12 cellular contexts compared by ENCODE assay signal in genomic region chr4:173507471-173508385, GRCh38. TPM values are rescaled to one million over a fixed set of nuclear protein-coding genes. Genes with fewer than 3 reads are reported as not detected.
DNase-seq lines count a peak whose midpoint lies in the region; ATAC-seq, FAIRE-seq and TF ChIP-seq lines count a peak whose summit lies in the region.
"Had no signal": no experiment of that assay in that cellular context is flagged by ENCODE, and none has a peak within 500 bp of the region (broad histone marks: within the 10 kb centered on the region; RNA-seq: fewer than 3 reads in every experiment).

No MANE protein-coding gene starts in this region.

- TF ChIP-seq CTCF in endothelial cell of umbilical vein (IDR thresholded peaks at IDR 0.05; ENCODE audit: extremely low read depth in 1 of 2, insufficient read depth in 1 of 2, low read depth in 1 of 2, low read length in 2 of 2) (no peak), nephron (IDR thresholded peaks at IDR 0.05; ENCODE audit: unreplicated experiment in 3 of 3) (no peak), PC-3 (conservative IDR thresholded peaks at IDR 0.05; ENCODE audit: low read depth, low read length) (no peak), Calu3 (IDR thresholded peaks at IDR 0.05; ENCODE audit: unreplicated experiment) (no peak)

- H3K9me2 ChIP-seq in Karpas-422 (replicated peaks; ENCODE audit: insufficient read depth, low read length): no peaks in the 10 kb centered on the region
- H3K9me2 ChIP-seq in PC-3 (replicated peaks; ENCODE audit: low read length): no peaks in the 10 kb centered on the region

- H3K9me1 ChIP-seq in endothelial cell of umbilical vein (replicated peaks; ENCODE audit: control insufficient read depth, extremely low read depth, insufficient read depth, low read length): no peaks in the 10 kb centered on the region

- H3K9me3 ChIP-seq in CD8-positive, alpha-beta memory T cell (ENCODE audit: low read length): no peaks in the 10 kb centered on the region
- H3K9me3 ChIP-seq in Karpas-422 (ENCODE audit: low read length): no peaks in the 10 kb centered on the region
- H3K9me3 ChIP-seq in endothelial cell of umbilical vein (replicated peaks; ENCODE audit: control insufficient read depth, insufficient read depth, low read length): no peaks in the 10 kb centered on the region
- no peaks in the 10 kb centered on the region for H3K9me3 ChIP-seq in PC-3 (ENCODE audit: low read length)
- H3K9me3 ChIP-seq: testis had no signal

- no peaks in the 10 kb centered on the region for H3K79me2 ChIP-seq in Karpas-422 (ENCODE audit: low read length)
- no peaks in the 10 kb centered on the region for H3K79me2 ChIP-seq in endothelial cell of umbilical vein (ENCODE audit: control insufficient read depth, insufficient read depth, low read length)
- no peaks in the 10 kb centered on the region for H3K79me2 ChIP-seq in PC-3 (ENCODE audit: low read length)

- no peaks in the 10 kb centered on the region for H3K36me3 ChIP-seq in CD8-positive, alpha-beta memory T cell (ENCODE audit: insufficient read depth, low read length)
- H3K36me3 ChIP-seq in Karpas-422 (ENCODE audit: insufficient read depth, low read length) (no peaks in the 10 kb centered on the region), endothelial cell of umbilical vein (ENCODE audit: control insufficient read depth in 2 of 2, extremely low read depth in 1 of 2, insufficient read depth in 2 of 2, low read length in 2 of 2) (no peaks in the 10 kb centered on the region), PC-3 (ENCODE audit: low read depth, low read length) (no peaks in the 10 kb centered on the region)

- H3K27ac Mint-ChIP-seq in CD8-positive, alpha-beta memory T cell: peak overlapping the region in 1 of 8 donors; percentile 43
- no peak overlapping the region for H3K27ac Mint-ChIP-seq in nephron
- H3K27ac Mint-ChIP-seq in Calu3 (ENCODE audit: unreplicated experiment): no peak overlapping the region

- CTCF ChIA-PET in CD8-positive, alpha-beta memory T cell (lab: Charles Lee): no interaction called here
- CTCF ChIA-PET in endothelial cell of umbilical vein (lab: Charles Lee): interaction anchor here (3.5 kb wide), 1 partner anchor 13 kb away, joined by 19 read pairs; no protein-coding TSS in a partner anchor
- CTCF ChIA-PET in PC-3 (lab: Charles Lee): no interaction called here
- CTCF ChIA-PET in Calu3 (lab: Charles Lee): no interaction called here

- no peaks in the 10 kb centered on the region for H3K36me3 Mint-ChIP-seq in CD8-positive, alpha-beta memory T cell
- no peaks in the 10 kb centered on the region for H3K36me3 Mint-ChIP-seq in nephron (ENCODE audit: low read depth)
- H3K36me3 Mint-ChIP-seq in Calu3 (ENCODE audit: insufficient read depth, unreplicated experiment): no peaks in the 10 kb centered on the region

- dilution Hi-C loops in endothelial cell of umbilical vein (cut with MboI; ENCODE audit: extremely low pct_ligation_motif_present, low sequenced_read_pairs): no loop called here

- H3K4me3 ChIP-seq in CD8-positive, alpha-beta memory T cell (ENCODE audit: low read length): no peak overlapping the region
- H3K4me3 ChIP-seq in Karpas-422 (ENCODE audit: low read length): peak overlapping the region; percentile 71; the same call in 1 of the 2 replicates
- H3K4me3 ChIP-seq in endothelial cell of umbilical vein (replicated peaks in 1 of 3; ENCODE audit: insufficient read depth in 1 of 3, low read depth in 1 of 3, low read length in 3 of 3): no peak overlapping the region
- H3K4me3 ChIP-seq in PC-3 (ENCODE audit: low read length): no peak overlapping the region

- H3K4me2 ChIP-seq in Karpas-422 (ENCODE audit: low read depth, low read length, poor library complexity, severe bottlenecking) (peak overlapping the region; percentile 85), endothelial cell of umbilical vein (ENCODE audit: insufficient read depth, low read length) (no peak overlapping the region), PC-3 (ENCODE audit: low read length) (no peak overlapping the region)

- H3K9me3 Mint-ChIP-seq in CD8-positive, alpha-beta memory T cell: peaks cover 0 to 11% (median 5%) of the 10 kb centered on the region in 5 donors
- H3K9me3 Mint-ChIP-seq in nephron: peaks cover 17% of the 10 kb centered on the region
- no peaks in the 10 kb centered on the region for H3K9me3 Mint-ChIP-seq in Calu3 (ENCODE audit: low read depth, unreplicated experiment)

- TF ChIP-seq POLR2A in endothelial cell of umbilical vein (IDR thresholded peaks at IDR 0.05; ENCODE audit: low read depth, low read length): no peak

- intact Hi-C loops in endothelial cell of umbilical vein (cut with micrococcal nuclease): no loop called here
- intact Hi-C loops in PC-3 (cut with micrococcal nuclease): loop anchor here (5.0 kb wide), 1 partner anchor 615 kb away; no protein-coding TSS in a partner anchor
- intact Hi-C loops in Calu3 (cut with micrococcal nuclease; ENCODE audit: unreplicated experiment): loop anchor here (2.0 to 5.0 kb wide), 2 partner anchors 240 to 649 kb away; no protein-coding TSS in a partner anchor

- no peak for FAIRE-seq in endothelial cell of umbilical vein (lab: Jason Lieb, UNC)
- FAIRE-seq: TTC549 had no signal

- H4K20me1 ChIP-seq in Karpas-422 (ENCODE audit: insufficient read depth, low read depth, low read length) (no peaks in the 10 kb centered on the region), endothelial cell of umbilical vein (replicated peaks; ENCODE audit: control insufficient read depth, extremely low read depth, insufficient read depth, low read length) (no peaks in the 10 kb centered on the region), PC-3 (ENCODE audit: low read length) (no peaks in the 10 kb centered on the region)

- H2AFZ ChIP-seq in Karpas-422 (ENCODE audit: low read length) (no peak overlapping the region), endothelial cell of umbilical vein (ENCODE audit: low read depth, low read length) (no peak overlapping the region), PC-3 (ENCODE audit: low read length) (no peak overlapping the region)

- BruUV-seq in endothelial cell of umbilical vein (replicated peaks; lab: Mats Ljungman, UMichigan) (no TSS peak), PC-3 (replicated peaks; lab: Mats Ljungman, UMichigan) (no TSS peak), Calu3 (replicated peaks; lab: Mats Ljungman, UMichigan) (no TSS peak)

- POLR2A ChIA-PET in CD8-positive, alpha-beta memory T cell (lab: Charles Lee): no interaction called here
- POLR2A ChIA-PET in endothelial cell of umbilical vein (lab: Charles Lee) (no interaction called here), PC-3 (lab: Charles Lee; ENCODE audit: unreplicated experiment) (no interaction called here)

- H3F3A ChIP-seq in PC-3 (ENCODE audit: low read length, unreplicated experiment): no peaks in the 10 kb centered on the region

- H3K27ac ChIP-seq in CD8-positive, alpha-beta memory T cell (ENCODE audit: low read depth, low read length): no peak overlapping the region
- no peak overlapping the region for H3K27ac ChIP-seq in Karpas-422 (ENCODE audit: low read length)
- H3K27ac ChIP-seq in endothelial cell of umbilical vein (ENCODE audit: insufficient read depth, low read depth, low read length): no peak overlapping the region
- no peak overlapping the region for H3K27ac ChIP-seq in PC-3 (ENCODE audit: low read length)
- H3K27ac ChIP-seq: RWPE1, testis had no signal

- DNase-seq in CD8-positive, alpha-beta memory T cell: no peak
- DNase-seq in Karpas-422: no peak
- no peak for DNase-seq in endothelial cell of umbilical vein (ENCODE audit: low read depth, low spot score)
- no peak for DNase-seq in stimulated activated naive CD4-positive, alpha-beta T cell (lab: John Stamatoyannopoulos, UW)
- no peak for DNase-seq in PC-3
- DNase-seq in Calu3: no peak
- no peak for DNase-seq in AG20443 (ENCODE audit: low spot score)
- DNase-seq: NCI-H1417 treated with DMSO at 0.1 percent for 48 hours, testis had no signal

- peaks cover 19 to 41% (median 40%) of the 10 kb centered on the region in 3 donors for H3K4me1 Mint-ChIP-seq in CD8-positive, alpha-beta memory T cell
- H3K4me1 Mint-ChIP-seq in nephron (peaks cover 23% of the 10 kb centered on the region), Calu3 (ENCODE audit: low read depth, unreplicated experiment) (no peaks in the 10 kb centered on the region)

- H3K4me3 Mint-ChIP-seq in CD8-positive, alpha-beta memory T cell: peak overlapping the region in 6 of 7 donors; percentile 54 to 81 (median 75)
- H3K4me3 Mint-ChIP-seq in nephron: peak overlapping the region; percentile 78 to 86 (median 81)
- no peak overlapping the region for H3K4me3 Mint-ChIP-seq in Calu3 (ENCODE audit: low read depth, unreplicated experiment)

- no peak overlapping the region for H3K9ac ChIP-seq in Karpas-422 (ENCODE audit: low read length)
- H3K9ac ChIP-seq in endothelial cell of umbilical vein (replicated peaks; ENCODE audit: extremely low read depth, insufficient read depth, low read length): no peak overlapping the region
- no peak overlapping the region for H3K9ac ChIP-seq in PC-3 (ENCODE audit: low read length)

- no peak for ATAC-seq in PC-3

- peaks cover 79 to 97% of the 10 kb centered on the region in 2 donors for H3K27me3 Mint-ChIP-seq in CD8-positive, alpha-beta memory T cell
- H3K27me3 Mint-ChIP-seq in nephron (ENCODE audit: low read depth) (peaks cover 100% of the 10 kb centered on the region), Calu3 (ENCODE audit: unreplicated experiment) (peaks cover 10% of the 10 kb centered on the region)

- H3K27me3 ChIP-seq in CD8-positive, alpha-beta memory T cell (ENCODE audit: insufficient read depth, low read length, poor library complexity, severe bottlenecking): peaks cover 44% of the 10 kb centered on the region
- H3K27me3 ChIP-seq in Karpas-422 (ENCODE audit: low read length): no peaks in the 10 kb centered on the region
- peaks cover 82 to 96% of the 10 kb centered on the region in 2 experiments for H3K27me3 ChIP-seq in endothelial cell of umbilical vein (ENCODE audit: control insufficient read depth in 2 of 2, insufficient read depth in 2 of 2, low read length in 2 of 2)
- H3K27me3 ChIP-seq in PC-3 (ENCODE audit: low read length): no peaks in the 10 kb centered on the region
- H3K27me3 ChIP-seq: testis had no signal

- H3K4me1 ChIP-seq in CD8-positive, alpha-beta memory T cell (ENCODE audit: insufficient read depth, low read length): peaks cover 22% of the 10 kb centered on the region
- H3K4me1 ChIP-seq in Karpas-422 (ENCODE audit: low read length) (peaks cover 16% of the 10 kb centered on the region), endothelial cell of umbilical vein (ENCODE audit: control insufficient read depth, extremely low read depth, insufficient read depth, low read length) (peaks cover 14% of the 10 kb centered on the region), PC-3 (ENCODE audit: insufficient read depth, low read length) (no peaks in the 10 kb centered on the region)
- H3K4me1 ChIP-seq: testis had no signal

RNA-seq across cellular contexts. Expression of gene HAND2, which starts 22.3 kb away (rescaled TPM):
- total RNA-seq in CD8-positive, alpha-beta memory T cell: not detected
- polyA plus RNA-seq in CD8-positive, alpha-beta memory T cell: not detected
- not detected in 2 replicates for total RNA-seq in Karpas-422 (2014; rRNA removed; shearing (Covaris generic); ENCODE audit: low replicate concordance)
- not detected in 2 replicates for total RNA-seq in endothelial cell of umbilical vein
- polyA plus RNA-seq in endothelial cell of umbilical vein: not detected in 2 replicates
- polyA plus RNA-seq in endothelial cell of umbilical vein (2011; cell fraction: cytosol; rRNA removed): not detected in 2 replicates
- polyA plus RNA-seq in endothelial cell of umbilical vein (2011; cell fraction: nucleus; rRNA removed): not detected in 2 replicates
- polyA plus RNA-seq in endothelial cell of umbilical vein (2012): not detected in 2 replicates
- not detected in 2 replicates for polyA minus RNA-seq in endothelial cell of umbilical vein
- polyA minus RNA-seq in endothelial cell of umbilical vein (2011; cell fraction: cytosol; rRNA and poly(A)+ RNA removed): not detected
- not detected in 2 replicates for polyA minus RNA-seq in endothelial cell of umbilical vein (2011; cell fraction: nucleus; rRNA and poly(A)+ RNA removed)
- total RNA-seq in PC-3 (2014; rRNA removed): not detected in 2 replicates
- 0.45 TPM in 1 of 2 replicates, not detected in the other for total RNA-seq in Calu3 (2022)
